20 cellular contexts compared by ENCODE assay signal in the genomic region with DNA sequence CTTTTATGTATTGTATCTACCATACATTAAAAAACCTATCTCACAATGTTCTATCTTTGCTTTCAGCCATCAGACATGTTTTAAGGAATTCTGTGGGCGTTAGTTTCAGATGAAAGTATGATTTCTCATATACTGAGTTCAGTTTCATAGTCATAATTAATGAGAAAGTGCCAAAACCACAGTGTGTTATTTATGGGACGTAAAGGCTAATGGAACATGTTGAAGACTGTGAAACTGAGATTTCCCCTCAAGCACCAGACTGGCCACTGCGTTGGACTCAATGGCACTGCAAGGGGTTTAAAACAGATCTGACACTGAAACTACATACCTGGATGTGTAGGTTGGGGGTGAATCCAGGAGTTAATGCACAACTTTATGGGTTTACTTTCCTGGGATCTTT. TPM values are rescaled to one million over a fixed set of nuclear protein-coding genes. Genes with fewer than 3 reads are reported as not detected.
DNase-seq lines count a peak whose midpoint lies in the region; ATAC-seq and FAIRE-seq lines count a peak whose summit lies in the region.
"Had no signal": no experiment of that assay in that cellular context is flagged by ENCODE, and none has a peak within 500 bp of the region (broad histone marks: within the 10 kb centered on the region; RNA-seq: fewer than 3 reads in every experiment).

No MANE protein-coding gene starts in this region.

- H3K27ac Mint-ChIP-seq in activated CD8-positive, alpha-beta memory T cell treated with anti-CD3 and anti-CD28 coated beads, Interleukin-2, amount 10 ng/mL, durations not matched to agents 7 days and 5 days = no peak overlapping the region
- H3K27ac Mint-ChIP-seq: activated CD4-positive, alpha-beta T cell treated with anti-CD3 and anti-CD28 coated beads, Interleukin-2, amount 10 ng/mL, durations not matched to agents 7 days and 5 days; IgD-negative memory B cell had no signal

- H3K9me3 ChIP-seq in aorta (ENCODE audit: control insufficient read depth, low read length) = no peaks in the 10 kb centered on the region
- no peaks in the 10 kb centered on the region for H3K9me3 ChIP-seq in MG63
- H3K9me3 ChIP-seq: left ventricle myocardium inferior, SJSA1, tibial artery had no signal

- CTCF ChIA-PET in activated CD8-positive, alpha-beta memory T cell treated with anti-CD3 and anti-CD28 coated beads, Interleukin-2, amount 10 ng/mL, durations not matched to agents 7 days and 5 days (lab: Charles Lee) = no interaction called here

- no peak overlapping the region for H3K27ac ChIP-seq in aorta (ENCODE audit: low read depth in 1 of 2, low read length in 2 of 2)
- H3K27ac ChIP-seq: BLaER1 treated with 17β-estradiol and CSF1 and Interleukin-3, amounts not matched to agents 10 nM and 100 nM; left ventricle myocardium inferior; SJSA1; tibial artery had no signal

- H3K36me3 ChIP-seq in aorta (ENCODE audit: control insufficient read depth in 1 of 2, insufficient read depth in 2 of 2, low read length in 1 of 2) (no peaks in the 10 kb centered on the region), MG63 (no peaks in the 10 kb centered on the region)
- H3K36me3 ChIP-seq: BLaER1 treated with 17β-estradiol and CSF1 and Interleukin-3, amounts not matched to agents 10 nM and 100 nM; left ventricle myocardium inferior; SJSA1; tibial artery had no signal

- H3K27me3 ChIP-seq in aorta (ENCODE audit: control insufficient read depth in 1 of 2, insufficient read depth in 2 of 2, low read length in 1 of 2) (no peaks in the 10 kb centered on the region), MG63 (no peaks in the 10 kb centered on the region)
- H3K27me3 ChIP-seq: SJSA1, tibial artery had no signal

- H3K4me3 Mint-ChIP-seq in activated CD8-positive, alpha-beta memory T cell treated with anti-CD3 and anti-CD28 coated beads, Interleukin-2, amount 10 ng/mL, durations not matched to agents 7 days and 5 days = no peak overlapping the region
- H3K4me3 Mint-ChIP-seq: activated CD4-positive, alpha-beta T cell treated with anti-CD3 and anti-CD28 coated beads, Interleukin-2, amount 10 ng/mL, durations not matched to agents 7 days and 5 days; IgD-negative memory B cell had no signal

- H3K4me1 ChIP-seq in aorta (ENCODE audit: control insufficient read depth in 1 of 2, insufficient read depth in 2 of 2, low read length in 2 of 2) = no peaks in the 10 kb centered on the region
- H3K4me1 ChIP-seq: BLaER1 treated with 17β-estradiol and CSF1 and Interleukin-3, amounts not matched to agents 10 nM and 100 nM; left ventricle myocardium inferior; SJSA1; tibial artery had no signal

- no peaks in the 10 kb centered on the region for H3K9me3 Mint-ChIP-seq in activated CD8-positive, alpha-beta memory T cell treated with anti-CD3 and anti-CD28 coated beads, Interleukin-2, amount 10 ng/mL, durations not matched to agents 7 days and 5 days (ENCODE audit: low read depth)
- H3K9me3 Mint-ChIP-seq: activated CD4-positive, alpha-beta T cell treated with anti-CD3 and anti-CD28 coated beads, Interleukin-2, amount 10 ng/mL, durations not matched to agents 7 days and 5 days; IgD-negative memory B cell had no signal

- DNase-seq in GM18507 (ENCODE audit: extremely low spot score, insufficient read length, low read depth) = no peak
- no peak for DNase-seq in aorta
- DNase-seq in MG63 = no peak
- DNase-seq in activated CD8-positive, alpha-beta memory T cell treated with anti-CD3 and anti-CD28 coated beads, Interleukin-2, amount 10 ng/mL, durations not matched to agents 7 days and 5 days = no peak
- DNase-seq: activated CD4-positive, alpha-beta T cell treated with anti-CD3 and anti-CD28 coated beads, Interleukin-2, amount 10 ng/mL, durations not matched to agents 7 days and 5 days; activated effector memory CD4-positive, alpha-beta T cell treated with anti-CD3 and anti-CD28 coated beads, Interleukin-2, amount 50 U/mL, for 16 hours; DMS79 treated with DMSO at 0.1 percent for 48 hours; left ventricle myocardium inferior; NCI-H1092 treated with DMSO at 0.1 percent for 48 hours; NCI-H345; posterior cingulate gyrus; T-helper 9 cell; tibial artery had no signal

- ATAC-seq in GM19372 (IDR thresholded peaks at IDR 0.05; ENCODE audit: low read depth, unreplicated experiment) (peak; percentile 76), HG02885 (IDR thresholded peaks at IDR 0.05; ENCODE audit: poor library complexity, unreplicated experiment) (peak; percentile 73), aorta (ENCODE audit: low FRiP score) (no peak)
- ATAC-seq in activated CD8-positive, alpha-beta memory T cell treated with anti-CD3 and anti-CD28 coated beads, Interleukin-2, amount 10 ng/mL, durations not matched to agents 7 days and 5 days = no peak

- no peak overlapping the region for H3K4me3 ChIP-seq in aorta (ENCODE audit: low read length in 2 of 2)
- H3K4me3 ChIP-seq in MG63 = no peak overlapping the region
- H3K4me3 ChIP-seq: BLaER1 treated with 17β-estradiol and CSF1 and Interleukin-3, amounts not matched to agents 10 nM and 100 nM; left ventricle myocardium inferior; SJSA1; tibial artery had no signal

- intact Hi-C loops in aorta (cut with DNase I) = no loop called here

- no peaks in the 10 kb centered on the region for H3K4me1 Mint-ChIP-seq in activated CD8-positive, alpha-beta memory T cell treated with anti-CD3 and anti-CD28 coated beads, Interleukin-2, amount 10 ng/mL, durations not matched to agents 7 days and 5 days
- H3K4me1 Mint-ChIP-seq: activated CD4-positive, alpha-beta T cell treated with anti-CD3 and anti-CD28 coated beads, Interleukin-2, amount 10 ng/mL, durations not matched to agents 7 days and 5 days; IgD-negative memory B cell had no signal

- H3K36me3 Mint-ChIP-seq in activated CD8-positive, alpha-beta memory T cell treated with anti-CD3 and anti-CD28 coated beads, Interleukin-2, amount 10 ng/mL, durations not matched to agents 7 days and 5 days = no peaks in the 10 kb centered on the region
- H3K36me3 Mint-ChIP-seq: IgD-negative memory B cell had no signal

- 55 to 81% methylated on average over 3 of the region's 3 CpGs for WGBS in aorta, 2 donors

- FAIRE-seq in GM18507 (lab: Jason Lieb, UNC) (peak; percentile 86), colon (lab: Jason Lieb, UNC) (peak; percentile 65)
- FAIRE-seq: bronchial epithelial cell had no signal

- H3K27me3 Mint-ChIP-seq in activated CD8-positive, alpha-beta memory T cell treated with anti-CD3 and anti-CD28 coated beads, Interleukin-2, amount 10 ng/mL, durations not matched to agents 7 days and 5 days = peaks cover 3% of the 10 kb centered on the region
- H3K27me3 Mint-ChIP-seq: IgD-negative memory B cell had no signal

RNA-seq across cellular contexts. Expression of a gene that starts 32.0 kb away (rescaled TPM):
- total RNA-seq in aorta = 10 to 100 TPM; 24.2 to 49.9 TPM
- polyA plus RNA-seq in aorta = 1 to 10 TPM; 2.7 to 6.1 TPM
- total RNA-seq in MG63 (2014; rRNA removed; shearing (Covaris generic); ENCODE audit: low replicate concordance) = 5.6 and 7.4 TPM in 2 replicates
- 10 to 100 TPM; 12.7 to 15.0 TPM for total RNA-seq in activated CD8-positive, alpha-beta memory T cell treated with anti-CD3 and anti-CD28 coated beads, Interleukin-2, amount 10 ng/mL, durations not matched to agents 7 days and 5 days

RNA-seq across cellular contexts. Expression of a gene that starts 36.1 kb away (rescaled TPM):
- total RNA-seq in aorta = 10 to 100 TPM; 85.3 to 89.1 TPM
- 100 to 1,000 TPM; 109 to 168 TPM for polyA plus RNA-seq in aorta
- total RNA-seq in MG63 (2014; rRNA removed; shearing (Covaris generic); ENCODE audit: low replicate concordance) = 61.9 and 104 TPM in 2 replicates
- 10 to 100 TPM; 44.3 to 52.6 TPM for total RNA-seq in activated CD8-positive, alpha-beta memory T cell treated with anti-CD3 and anti-CD28 coated beads, Interleukin-2, amount 10 ng/mL, durations not matched to agents 7 days and 5 days

Comparison
In these comparisons a context has a peak if more than half of its experiments do, and no peak if none do; other contexts are left out.
1. ATAC-seq: peak in GM19372 (single experiment) and HG02885 (single experiment); none in aorta (single experiment) and activated CD8-positive, alpha-beta memory T cell treated with anti-CD3 and anti-CD28 coated beads, Interleukin-2, amount 10 ng/mL, durations not matched to agents 7 days and 5 days (single experiment).